8 cellular contexts compared by ENCODE assay signal in genomic region chr12:65277994-65278575, GRCh38. TPM values are rescaled to one million over a fixed set of nuclear protein-coding genes. Genes with fewer than 3 reads are reported as not detected.
A peak's percentile ranks its signal among the peaks of the same experiment; 100 is the strongest.
DNase-seq lines count a peak whose midpoint lies in the region; ATAC-seq, FAIRE-seq and TF ChIP-seq lines count a peak whose summit lies in the region.

No MANE protein-coding gene starts in this region.

- H3K4me1 ChIP-seq in DOHH2 (ENCODE audit: control insufficient read depth, low read length) (peaks cover 13% of the 10 kb centered on the region), pancreas (no peaks in the 10 kb centered on the region)

- H3K36me3 ChIP-seq in DOHH2 (ENCODE audit: control insufficient read depth, low read length), result no peaks in the 10 kb centered on the region
- no peaks in the 10 kb centered on the region for H3K36me3 ChIP-seq in SK-N-MC (ENCODE audit: insufficient read depth, low read length)
- no peaks in the 10 kb centered on the region for H3K36me3 ChIP-seq in pancreas

- TF ChIP-seq CTCF in DOHH2 (IDR thresholded peaks at IDR 0.05; ENCODE audit: low read depth, low read length, poor library complexity, severe bottlenecking) (no peak), pancreas (IDR thresholded peaks at IDR 0.05) (no peak)

- DNase-seq in SK-N-MC (ENCODE audit: low read depth, low spot score) (no peak), fibroblast of peridontal ligament (ENCODE audit: extremely low read depth) (peak; percentile 7), pancreas (peak in 3 of 6 donors; percentile 14 to 54 (median 44)), NCI-H345 (lab: John Stamatoyannopoulos, UW) (no peak), pons (ENCODE audit: low spot score) (no peak), HuH-7 (ENCODE audit: low spot score) (no peak), COLO829 (ENCODE audit: low spot score) (no peak)

- no peaks in the 10 kb centered on the region for H3K79me2 ChIP-seq in DOHH2 (ENCODE audit: control insufficient read depth, low read length)

- no peak overlapping the region for H3K9ac ChIP-seq in SK-N-MC (ENCODE audit: insufficient read length)

- H3K27ac ChIP-seq in DOHH2 (ENCODE audit: low read depth, low read length) (no peak overlapping the region), SK-N-MC (no peak overlapping the region), pancreas (no peak overlapping the region)

- H3K9me2 ChIP-seq in DOHH2 (replicated peaks; ENCODE audit: control insufficient read depth, low read length), result no peaks in the 10 kb centered on the region

- FAIRE-seq in pancreas (lab: Jason Lieb, UNC), result no peak

- 44 to 47% methylated on average over 21 to 23 of the region's 23 CpGs for WGBS in pancreas, 2 donors

- peak overlapping the region; percentile 71; the same call in 1 of the 2 replicates for H3K4me3 ChIP-seq in DOHH2 (ENCODE audit: low read length)
- peak overlapping the region; percentile 78 for H3K4me3 ChIP-seq in SK-N-MC
- peak overlapping the region; percentile 35 to 74 (median 47) for H3K4me3 ChIP-seq in pancreas

- H3K9me3 ChIP-seq in DOHH2 (ENCODE audit: control insufficient read depth, insufficient read depth, low read length) (no peaks in the 10 kb centered on the region), SK-N-MC (ENCODE audit: low read depth, low read length) (no peaks in the 10 kb centered on the region), pancreas (no peaks in the 10 kb centered on the region)

- H4K20me1 ChIP-seq in DOHH2 (ENCODE audit: control insufficient read depth, insufficient read depth, low read depth, low read length), result no peaks in the 10 kb centered on the region

- H3F3A ChIP-seq in DOHH2 (ENCODE audit: control insufficient read depth, insufficient read depth), result no peaks in the 10 kb centered on the region

- H3K27me3 ChIP-seq in DOHH2 (ENCODE audit: control insufficient read depth, low read length), result peaks cover 44% of the 10 kb centered on the region
- H3K27me3 ChIP-seq in pancreas, result no peaks in the 10 kb centered on the region

- H3K4me2 ChIP-seq in DOHH2 (ENCODE audit: low read length), result peak overlapping the region; percentile 75

- intact Hi-C loops in pancreas (cut with DNase I), result no loop called here

- ATAC-seq in pancreas, result no peak

RNA-seq across cellular contexts. Expression of gene MSRB3, which starts 0.4 kb away (rescaled TPM):
- total RNA-seq in pancreas, result 10 to 100 TPM in 2 of 6 donors, 1 to 10 TPM in 4; 3.2 to 11.8 (median 4.0) TPM
- polyA plus RNA-seq in pancreas, result 1 to 10 TPM; 3.6 to 3.9 TPM
